21 cellular contexts compared by ENCODE assay signal in the genomic region with DNA sequence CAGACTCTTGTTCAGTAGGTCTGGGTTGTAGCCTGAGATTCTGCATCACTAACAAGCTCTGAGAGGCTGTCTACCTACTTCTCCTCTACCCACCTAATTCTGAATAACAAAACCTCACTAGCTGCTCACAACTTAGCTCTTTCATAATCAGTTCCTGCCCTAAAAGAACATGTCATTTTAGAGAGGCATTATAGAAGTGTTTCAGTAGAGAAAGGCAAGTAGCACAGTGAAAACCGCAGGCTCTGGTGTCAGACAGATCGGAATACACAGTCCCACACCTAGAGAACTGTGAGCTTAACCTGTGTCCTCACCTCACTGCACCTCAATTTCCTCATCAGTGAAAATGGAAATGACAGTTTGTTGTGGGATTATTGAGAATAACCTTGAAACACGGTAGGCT.
DNase-seq lines count a peak whose midpoint lies in the region; ATAC-seq and TF ChIP-seq lines count a peak whose summit lies in the region.
"Had no signal": no experiment of that assay in that cellular context is flagged by ENCODE, and none has a peak within 500 bp of the region (broad histone marks: within the 10 kb centered on the region; RNA-seq: fewer than 3 reads in every experiment).

No MANE protein-coding gene starts in this region.

- CTCF ChIA-PET in CD8-positive, alpha-beta memory T cell (lab: Charles Lee), result no interaction called here

- no peaks in the 10 kb centered on the region for H3K9me3 Mint-ChIP-seq in endodermal cell
- peaks cover 5 to 15% (median 9%) of the 10 kb centered on the region in 5 donors for H3K9me3 Mint-ChIP-seq in CD8-positive, alpha-beta memory T cell

- peak; percentile 39 for ATAC-seq in HG03565 (IDR thresholded peaks at IDR 0.05; ENCODE audit: unreplicated experiment)
- no peak for ATAC-seq in HG03571 (IDR thresholded peaks at IDR 0.05; ENCODE audit: unreplicated experiment)
- ATAC-seq: PC-3 had no signal

- H3K27me3 ChIP-seq in endodermal cell (ENCODE audit: control insufficient read depth, insufficient read depth, low read length, poor library complexity, severe bottlenecking), result no peaks in the 10 kb centered on the region
- H3K27me3 ChIP-seq in CD8-positive, alpha-beta memory T cell (ENCODE audit: insufficient read depth, low read length, poor library complexity, severe bottlenecking), result no peaks in the 10 kb centered on the region
- H3K27me3 ChIP-seq: BLaER1 had no signal

- H3K36me3 ChIP-seq in endodermal cell (ENCODE audit: control insufficient read depth, insufficient read depth, low read length), result no peaks in the 10 kb centered on the region
- H3K36me3 ChIP-seq in CD8-positive, alpha-beta memory T cell (ENCODE audit: insufficient read depth, low read length), result no peaks in the 10 kb centered on the region
- H3K36me3 ChIP-seq: BLaER1 had no signal

- peaks cover 38% of the 10 kb centered on the region for H3K4me1 Mint-ChIP-seq in endodermal cell
- no peaks in the 10 kb centered on the region for H3K4me1 Mint-ChIP-seq in CD8-positive, alpha-beta memory T cell
- H3K4me1 Mint-ChIP-seq: CD4-positive, alpha-beta memory T cell had no signal

- H3K9ac ChIP-seq in endodermal cell (ENCODE audit: extremely low read depth, low read length, poor library complexity, severe bottlenecking), result no peak overlapping the region
- H3K9ac ChIP-seq: BLaER1 had no signal

- POLR2A ChIA-PET in CD8-positive, alpha-beta memory T cell (lab: Charles Lee), result no interaction called here

- no peak for TF ChIP-seq CTCF in endodermal cell (conservative IDR thresholded peaks at IDR 0.05)

- H3K4me1 ChIP-seq in endodermal cell (ENCODE audit: control insufficient read depth, insufficient read depth, low read length), result no peaks in the 10 kb centered on the region
- H3K4me1 ChIP-seq in CD8-positive, alpha-beta memory T cell (ENCODE audit: insufficient read depth, low read length), result no peaks in the 10 kb centered on the region
- H3K4me1 ChIP-seq: BLaER1 had no signal

- H3K4me3 Mint-ChIP-seq in endodermal cell, result no peak overlapping the region
- no peak overlapping the region for H3K4me3 Mint-ChIP-seq in CD8-positive, alpha-beta memory T cell
- H3K4me3 Mint-ChIP-seq: CD4-positive, alpha-beta memory T cell had no signal

- 86 to 92% methylated on average over 2 to 3 of the region's 3 CpGs for WGBS in endodermal cell (ENCODE audit: insufficient coverage in 1 of 2, insufficient read length in 1 of 2), 2 experiments

- no peaks in the 10 kb centered on the region for H3K27me3 Mint-ChIP-seq in endodermal cell (ENCODE audit: insufficient read depth)
- H3K27me3 Mint-ChIP-seq in CD8-positive, alpha-beta memory T cell, result no peaks in the 10 kb centered on the region
- H3K27me3 Mint-ChIP-seq: CD4-positive, alpha-beta memory T cell had no signal

- no peak overlapping the region for H3K4me3 ChIP-seq in endodermal cell (ENCODE audit: low read length)
- H3K4me3 ChIP-seq in CD8-positive, alpha-beta memory T cell (ENCODE audit: low read length), result no peak overlapping the region
- H3K4me3 ChIP-seq: BLaER1 had no signal

- peak; percentile 34 for DNase-seq in NK-92 treated with Interleukin-12 subunit alpha and Interleukin-12 subunit beta, amount 100 ng/mL, for 24 hours (lab: John Stamatoyannopoulos, UW)
- no peak for DNase-seq in NK-92 (lab: John Stamatoyannopoulos, UW; ENCODE audit: unreplicated experiment)
- DNase-seq in endodermal cell, result no peak
- DNase-seq in CD1c-positive myeloid dendritic cell (ENCODE audit: extremely low spot score), result no peak
- no peak for DNase-seq in DMS153 (lab: John Stamatoyannopoulos, UW)
- DNase-seq in CD8-positive, alpha-beta memory T cell, result no peak
- DNase-seq: ACHN; CD4-positive, alpha-beta memory T cell; GOT3; KG1; NCI-H1092; NCI-H1436; NCI-H187 treated with DMSO at 0.1 percent for 48 hours; NCI-H2107; NCI-H748 treated with DMSO at 0.1 percent for 48 hours; PC-3; Right ventricle myocardium superior had no signal

- H3K27ac ChIP-seq in endodermal cell (ENCODE audit: low read depth, low read length), result no peak overlapping the region
- no peak overlapping the region for H3K27ac ChIP-seq in CD8-positive, alpha-beta memory T cell (ENCODE audit: low read depth, low read length)
- H3K27ac ChIP-seq: 22Rv1, BLaER1 had no signal

- peak overlapping the region; percentile 65 for H3K27ac Mint-ChIP-seq in endodermal cell
- H3K27ac Mint-ChIP-seq in CD8-positive, alpha-beta memory T cell, result no peak overlapping the region
- H3K27ac Mint-ChIP-seq: CD4-positive, alpha-beta memory T cell had no signal

- no peaks in the 10 kb centered on the region for H3K9me3 ChIP-seq in endodermal cell (ENCODE audit: control insufficient read depth, low read length)
- H3K9me3 ChIP-seq in CD8-positive, alpha-beta memory T cell (ENCODE audit: low read length), result peaks cover 6% of the 10 kb centered on the region
- H3K9me3 ChIP-seq: BLaER1 had no signal

- H3K36me3 Mint-ChIP-seq in endodermal cell (ENCODE audit: low read depth), result no peaks in the 10 kb centered on the region
- H3K36me3 Mint-ChIP-seq in CD8-positive, alpha-beta memory T cell, result no peaks in the 10 kb centered on the region
- H3K36me3 Mint-ChIP-seq: CD4-positive, alpha-beta memory T cell had no signal
